Comparison of ENCODE assay signal across 8 cellular contexts in genomic region chr4:10554694-10555093, GRCh38.
DNase-seq lines count a peak whose midpoint lies in the region; ATAC-seq and TF ChIP-seq lines count a peak whose summit lies in the region.

No MANE protein-coding gene starts in this region.

- no peaks in the 10 kb centered on the region for H3K36me3 Mint-ChIP-seq in activated naive CD4-positive, alpha-beta T cell treated with anti-CD3 and anti-CD28 coated beads for 36 hours (ENCODE audit: low read depth)

- H3K4me2 ChIP-seq in OCI-LY3 (ENCODE audit: low read length) (peak overlapping the region; percentile 46), parathyroid adenoma (ENCODE audit: low read length) (no peak overlapping the region)

- TF ChIP-seq CTCF in OCI-LY3 (IDR thresholded peaks at IDR 0.05; ENCODE audit: low read depth, low read length) (peak; percentile 90), parathyroid adenoma (IDR thresholded peaks at IDR 0.05) (peak; percentile 52)

- no peaks in the 10 kb centered on the region for H3K9me3 Mint-ChIP-seq in activated naive CD4-positive, alpha-beta T cell treated with anti-CD3 and anti-CD28 coated beads for 36 hours

- H3K4me3 Mint-ChIP-seq in activated naive CD4-positive, alpha-beta T cell treated with anti-CD3 and anti-CD28 coated beads for 36 hours: no peak overlapping the region

- H3K27me3 Mint-ChIP-seq in activated naive CD4-positive, alpha-beta T cell treated with anti-CD3 and anti-CD28 coated beads for 36 hours (ENCODE audit: low read depth): peaks cover 11% of the 10 kb centered on the region

- H3K4me1 ChIP-seq in OCI-LY3 (ENCODE audit: low read length) (peaks cover 22% of the 10 kb centered on the region), parathyroid adenoma (no peaks in the 10 kb centered on the region)

- no peak overlapping the region for H3K27ac Mint-ChIP-seq in activated naive CD4-positive, alpha-beta T cell treated with anti-CD3 and anti-CD28 coated beads for 36 hours

- ATAC-seq in GM21423 (IDR thresholded peaks at IDR 0.05; ENCODE audit: unreplicated experiment): peak; percentile 72

- H3K36me3 ChIP-seq in OCI-LY3 (replicated peaks; ENCODE audit: low read depth, low read length) (no peaks in the 10 kb centered on the region), parathyroid adenoma (ENCODE audit: control insufficient read depth, insufficient read depth, low read length) (no peaks in the 10 kb centered on the region)

- no peaks in the 10 kb centered on the region for H4K20me1 ChIP-seq in OCI-LY3 (ENCODE audit: insufficient read depth, low read length)

- CTCF ChIA-PET in activated naive CD4-positive, alpha-beta T cell treated with anti-CD3 and anti-CD28 coated beads for 36 hours (lab: Charles Lee): interaction anchor here (0.7 to 2.2 kb wide), 8 partner anchors 9 to 408 kb away, joined by 3 to 6 read pairs (median 3); no protein-coding TSS in a partner anchor

- H3K79me2 ChIP-seq in OCI-LY3 (ENCODE audit: low read length): no peaks in the 10 kb centered on the region
- H3K79me2 ChIP-seq in parathyroid adenoma: no peaks in the 10 kb centered on the region

- H3K9me3 ChIP-seq in OCI-LY3 (ENCODE audit: insufficient read depth, low read length) (no peaks in the 10 kb centered on the region), parathyroid adenoma (ENCODE audit: control insufficient read depth, low read length) (no peaks in the 10 kb centered on the region)

- H2AFZ ChIP-seq in OCI-LY3 (ENCODE audit: low read depth, low read length): no peak overlapping the region
- no peak overlapping the region for H2AFZ ChIP-seq in parathyroid adenoma

- H3K4me3 ChIP-seq in OCI-LY3 (ENCODE audit: low read length) (peak overlapping the region; percentile 13; the same call in 1 of the 2 replicates), parathyroid adenoma (ENCODE audit: low read depth, low read length) (no peak overlapping the region)

- no peak overlapping the region for H3K9ac ChIP-seq in OCI-LY3 (ENCODE audit: low read length)
- no peak overlapping the region for H3K9ac ChIP-seq in parathyroid adenoma

- H3K27ac ChIP-seq in OCI-LY3 (ENCODE audit: low read length) (no peak overlapping the region), parathyroid adenoma (no peak overlapping the region)

- H3K27me3 ChIP-seq in OCI-LY3 (ENCODE audit: low read depth, low read length) (peaks cover 16% of the 10 kb centered on the region), parathyroid adenoma (ENCODE audit: control insufficient read depth, insufficient read depth, low read length) (no peaks in the 10 kb centered on the region)

- intact Hi-C loops in activated naive CD4-positive, alpha-beta T cell treated with anti-CD3 and anti-CD28 coated beads for 36 hours (cut with micrococcal nuclease): loop anchor here (1.0 kb wide), 2 partner anchors 870 to 1166 kb away; no protein-coding TSS in a partner anchor

- DNase-seq in DMS114 treated with DMSO at 0.1 percent for 48 hours (lab: John Stamatoyannopoulos, UW; ENCODE audit: unreplicated experiment) (peak; percentile 34), HuH-7 (ENCODE audit: low spot score) (peak; percentile 28), globus pallidus (ENCODE audit: low spot score) (peak; percentile 53), GM19238 (ENCODE audit: insufficient read length, low spot score) (no peak)
- peak; percentile 71 for DNase-seq in activated naive CD4-positive, alpha-beta T cell treated with anti-CD3 and anti-CD28 coated beads for 36 hours

- peaks cover 3% of the 10 kb centered on the region for H3K4me1 Mint-ChIP-seq in activated naive CD4-positive, alpha-beta T cell treated with anti-CD3 and anti-CD28 coated beads for 36 hours (ENCODE audit: low read depth)
